ENCODE assay signal across 8 cellular contexts in the genomic region with DNA sequence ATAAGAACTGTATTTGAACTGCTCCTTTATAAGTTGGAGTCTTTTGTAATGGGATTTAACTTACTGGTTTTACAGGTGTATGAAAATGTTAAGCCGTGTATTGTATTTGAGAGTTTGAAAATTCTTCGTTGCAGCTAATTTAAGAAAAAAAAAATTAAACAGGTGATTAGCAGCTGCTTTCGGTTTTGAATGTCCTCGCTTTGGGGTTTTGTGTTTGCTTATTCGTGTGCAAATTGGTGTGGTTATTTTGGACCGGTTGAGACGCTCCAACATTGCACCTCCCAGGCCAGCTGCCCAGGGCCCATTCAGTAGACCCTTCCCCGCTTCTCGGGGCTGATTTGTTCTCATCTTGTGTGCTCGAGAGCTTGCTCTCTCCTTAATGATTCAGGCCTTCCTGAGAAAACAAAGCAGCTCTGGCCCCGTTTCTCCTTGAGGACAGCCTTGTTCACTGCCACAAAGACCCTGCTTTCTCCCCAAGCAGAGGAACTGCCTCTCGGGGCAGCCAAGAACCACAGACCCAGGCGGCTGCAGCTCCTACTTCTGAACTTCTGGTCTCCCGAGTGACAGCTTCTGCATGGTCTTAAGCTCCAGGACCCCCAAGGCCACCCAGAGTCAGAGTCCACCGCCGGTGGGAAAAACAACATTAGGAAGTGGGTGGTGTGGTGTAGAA.
DNase-seq lines count a peak whose midpoint lies in the region; ATAC-seq and TF ChIP-seq lines count a peak whose summit lies in the region.

No MANE protein-coding gene starts in this region.

- no peak overlapping the region for H3K4me3 ChIP-seq in HUES6 (ENCODE audit: low read depth, low read length)
- H3K4me3 ChIP-seq in vagina = no peak overlapping the region

- H3K27me3 Mint-ChIP-seq in effector memory CD8-positive, alpha-beta T cell = no peaks in the 10 kb centered on the region

- H3K4me3 Mint-ChIP-seq in effector memory CD8-positive, alpha-beta T cell = peak overlapping the region; percentile 17 to 49

- peaks cover 53 to 65% of the 10 kb centered on the region in 2 donors for H3K4me1 Mint-ChIP-seq in effector memory CD8-positive, alpha-beta T cell (ENCODE audit: low read depth in 2 of 2)

- peak overlapping the region; percentile 3 to 11 for H3K27ac Mint-ChIP-seq in effector memory CD8-positive, alpha-beta T cell

- DNase-seq in COLO668 (lab: John Stamatoyannopoulos, UW; ENCODE audit: unreplicated experiment) (peak; percentile 19), renal cortical epithelial cell (ENCODE audit: low read depth) (peak; percentile 26), foreskin keratinocyte (no peak), vagina (ENCODE audit: extremely low spot score in 2 of 2) (no peak)
- no peak for DNase-seq in effector memory CD8-positive, alpha-beta T cell
- no peak for DNase-seq in activated T-cell treated with anti-CD3 and anti-CD28 coated beads, Interleukin-2, amount 50 U/mL, for 48 hours

- H3K36me3 ChIP-seq in HUES6 (ENCODE audit: control insufficient read depth, insufficient read depth, low read length) (no peaks in the 10 kb centered on the region), vagina (no peaks in the 10 kb centered on the region)

- H3K9me3 ChIP-seq in HUES6 (ENCODE audit: control insufficient read depth, insufficient read depth, low read depth, low read length) (no peaks in the 10 kb centered on the region), vagina (no peaks in the 10 kb centered on the region)

- ATAC-seq in GM19395 (IDR thresholded peaks at IDR 0.05; ENCODE audit: unreplicated experiment) (peak; percentile 55), foreskin keratinocyte (no peak)
- no peak for ATAC-seq in effector memory CD8-positive, alpha-beta T cell (replicated peaks)

- no peaks in the 10 kb centered on the region for H3K9me3 Mint-ChIP-seq in effector memory CD8-positive, alpha-beta T cell

- no peak for TF ChIP-seq POLR2A in vagina (IDR thresholded peaks at IDR 0.05)

- H3K27me3 ChIP-seq in HUES6 (ENCODE audit: control insufficient read depth, insufficient read depth, low read length) (no peaks in the 10 kb centered on the region), foreskin keratinocyte (no peaks in the 10 kb centered on the region), vagina (no peaks in the 10 kb centered on the region)

- no peak for TF ChIP-seq CTCF in foreskin keratinocyte (conservative IDR thresholded peaks at IDR 0.05)
- TF ChIP-seq CTCF in vagina (IDR thresholded peaks at IDR 0.05) = no peak

- H3K36me3 Mint-ChIP-seq in effector memory CD8-positive, alpha-beta T cell (ENCODE audit: insufficient read depth) = no peaks in the 10 kb centered on the region

- H3K4me1 ChIP-seq in HUES6 (ENCODE audit: control insufficient read depth, insufficient read depth, low read length) (peaks cover 19% of the 10 kb centered on the region), foreskin keratinocyte (peaks cover 5% of the 10 kb centered on the region), vagina (peaks cover 17% of the 10 kb centered on the region)

- H3K27ac ChIP-seq in HUES6 (ENCODE audit: low read depth, low read length) (peak overlapping the region; percentile 36; the same call in 1 of the 2 replicates), foreskin keratinocyte (no peak overlapping the region), vagina (no peak overlapping the region)

- intact Hi-C loops in vagina (cut with DNase I) = no loop called here

- H3K9ac ChIP-seq in HUES6 (ENCODE audit: low read length) = peak overlapping the region; percentile 0

Comparison
In these comparisons a context has a peak if more than half of its experiments do, and no peak if none do; other contexts are left out.
1. DNase-seq: peak in COLO668 (single experiment) and renal cortical epithelial cell (single experiment); none in effector memory CD8-positive, alpha-beta T cell (0 of 3), foreskin keratinocyte (0 of 2), vagina (0 of 2) and activated T-cell treated with anti-CD3 and anti-CD28 coated beads, Interleukin-2, amount 50 U/mL, for 48 hours (0 of 2).